15 cellular contexts compared by ENCODE assay signal in genomic region chr12:82407481-82407880, GRCh38.
"Had no signal": no experiment of that assay in that cellular context is flagged by ENCODE, and none has a peak within 500 bp of the region (broad histone marks: within the 10 kb centered on the region; RNA-seq: fewer than 3 reads in every experiment).

No MANE protein-coding gene starts in this region.

- H3K27me3 ChIP-seq: gastroesophageal sphincter, right atrium auricular region, thyroid gland, vagina had no signal

- H3K9me3 ChIP-seq: gastroesophageal sphincter, right atrium auricular region, thyroid gland, vagina had no signal

- H3K27ac ChIP-seq: gastroesophageal sphincter, right atrium auricular region, thyroid gland, vagina had no signal

- ATAC-seq: gastroesophageal sphincter; left colon; naive thymus-derived CD4-positive, alpha-beta T cell had no signal

- DNase-seq: cerebellar nuclear complex; effector CD4-positive, alpha-beta T cell; endodermal cell; immature natural killer cell; left colon; mammary epithelial cell; naive thymus-derived CD4-positive, alpha-beta T cell; nephron progenitor cell; small intestine; stimulated activated CD4-positive, alpha-beta T cell treated with anti-CD3 and anti-CD28 coated beads, Interleukin-12 subunit alpha, Interleukin-12 subunit beta, amount 100 ng/mL, for 4 hours; stimulated activated naive CD4-positive, alpha-beta T cell treated with Interleukin-2 at 50 U/mL for 16 hours; thyroid gland had no signal

- H3K4me1 ChIP-seq: gastroesophageal sphincter, right atrium auricular region, thyroid gland, vagina had no signal

- H3K4me3 ChIP-seq: gastroesophageal sphincter, right atrium auricular region, thyroid gland, vagina had no signal

- H3K36me3 ChIP-seq: right atrium auricular region, thyroid gland, vagina had no signal
